In the genomic region with DNA sequence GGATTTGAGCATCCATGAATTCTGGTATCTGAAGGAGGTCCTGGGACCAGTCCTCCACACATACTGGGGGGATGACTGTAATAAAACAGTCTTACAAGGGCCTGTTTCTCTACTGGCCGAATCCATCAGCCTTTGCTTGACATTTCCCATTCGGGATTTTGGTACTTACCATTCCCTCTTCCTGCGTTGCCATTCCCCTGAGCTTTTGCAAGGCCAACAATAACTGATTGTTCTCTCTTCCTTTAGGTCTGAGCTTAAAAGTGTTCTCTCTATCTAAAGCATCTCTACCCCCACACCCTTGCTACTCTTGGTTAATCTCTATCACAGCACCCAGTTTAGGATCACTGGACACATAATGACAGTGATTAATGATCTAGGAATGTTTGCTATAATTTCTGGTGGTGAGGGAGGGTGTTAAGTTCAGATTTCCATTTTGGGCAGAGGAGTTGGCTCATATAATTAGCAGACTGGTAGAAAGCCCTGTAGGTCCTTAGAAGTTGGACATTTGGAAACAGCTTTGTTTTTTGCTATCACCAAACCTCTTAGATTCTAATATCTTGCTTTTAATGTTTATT, we compare ENCODE assay signal across 19 cellular contexts. TPM values are rescaled to one million over a fixed set of nuclear protein-coding genes. Genes with fewer than 3 reads are reported as not detected.
"Had no signal": no experiment of that assay in that cellular context is flagged by ENCODE, and none has a peak within 500 bp of the region (broad histone marks: within the 10 kb centered on the region; RNA-seq: fewer than 3 reads in every experiment).

No MANE protein-coding gene starts in this region.

- H3K27me3 ChIP-seq: ascending aorta, breast epithelium, thyroid gland, uterus had no signal

- H3K27me3 Mint-ChIP-seq: activated naive CD8-positive, alpha-beta T cell treated with anti-CD3 and anti-CD28 coated beads, Interleukin-2, amount 50 U/mL, for 24 hours; dendritic cell treated with granulocyte-macrophage colony-stimulating factor and Interleukin-4, amounts not matched to agents 40 ng/mL and 50 ng/mL, for 4 days; effector memory CD8-positive, alpha-beta T cell; stimulated activated memory B cell treated with anti-CD40 and anti-IgM and Interleukin-4, amounts not matched to agents 10 μg/mL and 1 μg/mL and 100 μg/mL, for 72 hours had no signal

- H3K36me3 ChIP-seq: breast epithelium, uterus had no signal

- H3K4me3 ChIP-seq: ascending aorta, breast epithelium, lower lobe of right lung, thyroid gland, uterus had no signal

- H3K4me1 ChIP-seq: ascending aorta, breast epithelium, lower lobe of right lung, thyroid gland, uterus had no signal

- H3K9me3 Mint-ChIP-seq: activated naive CD4-positive, alpha-beta T cell treated with anti-CD3 and anti-CD28 coated beads for 36 hours; activated naive CD8-positive, alpha-beta T cell treated with anti-CD3 and anti-CD28 coated beads, Interleukin-2, amount 50 U/mL, for 24 hours; dendritic cell treated with granulocyte-macrophage colony-stimulating factor and Interleukin-4, amounts not matched to agents 40 ng/mL and 50 ng/mL, for 4 days; effector memory CD8-positive, alpha-beta T cell; immature natural killer cell; stimulated activated memory B cell treated with anti-CD40 and anti-IgM and Interleukin-4, amounts not matched to agents 10 μg/mL and 1 μg/mL and 100 μg/mL, for 72 hours had no signal

- H3K4me1 Mint-ChIP-seq: immature natural killer cell had no signal

- H3K27ac ChIP-seq: ascending aorta, breast epithelium, lower lobe of right lung, thyroid gland, uterus had no signal

- H3K27ac Mint-ChIP-seq: activated naive CD4-positive, alpha-beta T cell treated with anti-CD3 and anti-CD28 coated beads for 36 hours; activated naive CD8-positive, alpha-beta T cell treated with anti-CD3 and anti-CD28 coated beads, Interleukin-2, amount 50 U/mL, for 24 hours; dendritic cell treated with granulocyte-macrophage colony-stimulating factor and Interleukin-4, amounts not matched to agents 40 ng/mL and 50 ng/mL, for 4 days; stimulated activated memory B cell treated with anti-CD40 and anti-IgM and Interleukin-4, amounts not matched to agents 10 μg/mL and 1 μg/mL and 100 μg/mL, for 72 hours had no signal

- H3K4me3 Mint-ChIP-seq: activated naive CD4-positive, alpha-beta T cell treated with anti-CD3 and anti-CD28 coated beads for 36 hours; activated naive CD8-positive, alpha-beta T cell treated with anti-CD3 and anti-CD28 coated beads, Interleukin-2, amount 50 U/mL, for 24 hours; dendritic cell treated with granulocyte-macrophage colony-stimulating factor and Interleukin-4, amounts not matched to agents 40 ng/mL and 50 ng/mL, for 4 days; effector memory CD8-positive, alpha-beta T cell; immature natural killer cell; stimulated activated memory B cell treated with anti-CD40 and anti-IgM and Interleukin-4, amounts not matched to agents 10 μg/mL and 1 μg/mL and 100 μg/mL, for 72 hours had no signal

- H3K9me3 ChIP-seq: ascending aorta, breast epithelium, lower lobe of right lung, thyroid gland, uterus had no signal

- DNase-seq: activated CD4-positive, CD25-positive, alpha-beta regulatory T cell treated with anti-CD3 and anti-CD28 coated beads, Interleukin-2, amount 50 U/mL, for 72 hours; activated naive CD4-positive, alpha-beta T cell treated with anti-CD3 and anti-CD28 coated beads for 36 hours; activated naive CD8-positive, alpha-beta T cell treated with anti-CD3 and anti-CD28 coated beads, Interleukin-2, amount 50 U/mL, for 24 hours; activated T-cell treated with anti-CD3 and anti-CD28 coated beads for 4 hours; effector memory CD8-positive, alpha-beta T cell; foreskin melanocyte; head of caudate nucleus; immature natural killer cell; left colon; lower lobe of right lung; midbrain; stimulated activated CD4-positive, alpha-beta T cell treated with anti-CD3 and anti-CD28 coated beads, Interleukin-2, amount 100 ng/mL, for 48 hours; T-helper 9 cell; thyroid gland; uterus had no signal

RNA-seq across cellular contexts. Expression of gene TKTL2, which starts 50.3 kb away (rescaled TPM):
- total RNA-seq: activated naive CD4-positive, alpha-beta T cell treated with anti-CD3 and anti-CD28 coated beads for 36 hours; ascending aorta; left colon had no signal
